Comparison of ENCODE assay signal across 9 cellular contexts in genomic region chr20:42530855-42531674, GRCh38.
DNase-seq lines count a peak whose midpoint lies in the region; ATAC-seq, FAIRE-seq and TF ChIP-seq lines count a peak whose summit lies in the region.
"Had no signal": no experiment of that assay in that cellular context is flagged by ENCODE, and none has a peak within 500 bp of the region (broad histone marks: within the 10 kb centered on the region; RNA-seq: fewer than 3 reads in every experiment).

No MANE protein-coding gene starts in this region.

- no peak overlapping the region for H4K8ac ChIP-seq in H1 (ENCODE audit: extremely low read depth, insufficient read depth, low read length)

- H3K4ac ChIP-seq in H1 (replicated peaks; ENCODE audit: insufficient read length, low read depth, low read length): no peak overlapping the region

- H2BK15ac ChIP-seq in H1 (ENCODE audit: low read length): no peak overlapping the region

- H3K9me3 ChIP-seq in H1 (ENCODE audit: insufficient read depth in 2 of 2, low read depth in 1 of 2, low read length in 1 of 2): no peaks in the 10 kb centered on the region
- no peaks in the 10 kb centered on the region for H3K9me3 ChIP-seq in prostate gland

- peak; percentile 78 for TF ChIP-seq CTCF in 22Rv1 (IDR thresholded peaks at IDR 0.05)
- TF ChIP-seq CTCF in GM12864 (IDR thresholded peaks at IDR 0.05; ENCODE audit: low read depth, low read length, missing control alignments): peak; percentile 75
- TF ChIP-seq CTCF in H1 (IDR thresholded peaks at IDR 0.05; ENCODE audit: control extremely low read depth in 1 of 3, insufficient read depth in 1 of 3, low read depth in 1 of 3, low read length in 3 of 3): peak in 2 of 3 experiments; percentile 57 to 73; a peak in 3 of 4 replicates
- TF ChIP-seq CTCF in prostate gland (IDR thresholded peaks at IDR 0.05): peak in 3 of 4 experiments; percentile 45 to 48 (median 45)

- H3K4me1 ChIP-seq in H1 (replicated peaks in 1 of 4; ENCODE audit: control insufficient read depth in 3 of 4, insufficient read depth in 4 of 4, low read length in 3 of 4): no peaks in the 10 kb centered on the region
- H3K4me1 ChIP-seq in prostate gland (replicated peaks): no peaks in the 10 kb centered on the region

- H3K36me3 Mint-ChIP-seq in activated T-cell treated with anti-CD3 and anti-CD28 coated beads, Interleukin-2, amount 50 U/mL, for 24 hours (ENCODE audit: low read depth): no peaks in the 10 kb centered on the region

- H3K4me3 Mint-ChIP-seq in activated T-cell treated with anti-CD3 and anti-CD28 coated beads, Interleukin-2, amount 50 U/mL, for 24 hours: no peak overlapping the region

- H3K27me3 Mint-ChIP-seq in activated T-cell treated with anti-CD3 and anti-CD28 coated beads, Interleukin-2, amount 50 U/mL, for 24 hours: peaks cover 4% of the 10 kb centered on the region

- no peak overlapping the region for H2BK120ac ChIP-seq in H1 (replicated peaks; ENCODE audit: low read depth, low read length)

- ATAC-seq in HG02973 (IDR thresholded peaks at IDR 0.05; ENCODE audit: unreplicated experiment): no peak
- ATAC-seq in HG02588 (IDR thresholded peaks at IDR 0.05; ENCODE audit: unreplicated experiment): no peak

- no peak overlapping the region for H2AK5ac ChIP-seq in H1 (ENCODE audit: low read depth, low read length)

- no peak overlapping the region for H3K9ac ChIP-seq in H1 (replicated peaks in 1 of 4; ENCODE audit: extremely low read depth in 1 of 4, low read depth in 3 of 4, low read length in 3 of 4)

- peak; percentile 96 for FAIRE-seq in H1 (lab: Jason Lieb, UNC)

- no peak overlapping the region for H4K91ac ChIP-seq in H1 (replicated peaks; ENCODE audit: insufficient read length, low read length)

- no peak overlapping the region for H3K4me2 ChIP-seq in H1 (ENCODE audit: insufficient read depth in 1 of 2, low read depth in 2 of 2, low read length in 2 of 2)

- H3K23me2 ChIP-seq in H1 (ENCODE audit: low read depth, low read length): no peaks in the 10 kb centered on the region

- no peaks in the 10 kb centered on the region for H4K20me1 ChIP-seq in H1 (replicated peaks in 1 of 2; ENCODE audit: control insufficient read depth in 1 of 2, insufficient read depth in 2 of 2, low read length in 2 of 2)

- TF ChIP-seq RAD21 in H1 (IDR thresholded peaks at IDR 0.05 in 1 of 2, conservative IDR thresholded peaks at IDR 0.05 in 1 of 2; ENCODE audit: low read depth in 2 of 2, low read length in 2 of 2): peak; percentile 70 to 76

- no peak overlapping the region for H3K23ac ChIP-seq in H1 (ENCODE audit: insufficient read length)

- H4K5ac ChIP-seq in H1 (ENCODE audit: insufficient read length, low read depth, low read length): no peak overlapping the region

- H2BK5ac ChIP-seq in H1 (ENCODE audit: low read depth, low read length): no peak overlapping the region

- POLR2A ChIA-PET in H1 (lab: Charles Lee; ENCODE audit: partially characterized antibody): no interaction called here

- no peak overlapping the region for H3K27ac Mint-ChIP-seq in activated T-cell treated with anti-CD3 and anti-CD28 coated beads, Interleukin-2, amount 50 U/mL, for 24 hours

- 71% methylated on average over 10 of the region's 10 CpGs; no CpG with 5 or more reads in 1 of the 2 experiments for WGBS in H1 (ENCODE audit: extremely low coverage in 1 of 2, insufficient coverage in 1 of 2, insufficient read length in 1 of 2, insufficient replicate concordance in 2 of 2, low coverage in 1 of 2, low lambda C conversion rate in 2 of 2, missing lambda C conversion rate in 1 of 2), 2 experiments
- 46% methylated on average over 10 of the region's 10 CpGs for WGBS in prostate gland

- no peak overlapping the region for H3K4me3 ChIP-seq in GM12864 (ENCODE audit: low read depth, low read length)
- no peak overlapping the region for H3K4me3 ChIP-seq in H1 (ENCODE audit: extremely low read depth in 1 of 4, insufficient read depth in 2 of 4, low read depth in 3 of 4, low read length in 4 of 4)
- no peak overlapping the region for H3K4me3 ChIP-seq in prostate gland
- H3K4me3 ChIP-seq: skin epidermis had no signal

- H3K4me1 Mint-ChIP-seq in activated T-cell treated with anti-CD3 and anti-CD28 coated beads, Interleukin-2, amount 50 U/mL, for 24 hours (ENCODE audit: low read depth): no peaks in the 10 kb centered on the region

- H3K79me1 ChIP-seq in H1 (ENCODE audit: low read depth, low read length): no peaks in the 10 kb centered on the region

- TF ChIP-seq POLR2A in H1 (IDR thresholded peaks at IDR 0.05; ENCODE audit: control extremely low read depth in 1 of 2, low read depth in 2 of 2, low read length in 2 of 2) (no peak), prostate gland (IDR thresholded peaks at IDR 0.05) (no peak)

- H3K27me3 ChIP-seq in H1 (replicated peaks in 1 of 4; ENCODE audit: control insufficient read depth in 3 of 4, extremely low read depth in 1 of 4, insufficient read depth in 3 of 4, low read length in 3 of 4) (no peaks in the 10 kb centered on the region), prostate gland (replicated peaks; ENCODE audit: insufficient read depth) (no peaks in the 10 kb centered on the region)

- no peak overlapping the region for H2BK20ac ChIP-seq in H1 (ENCODE audit: low read length)

- H2AFZ ChIP-seq in H1 (ENCODE audit: low read length): no peak overlapping the region

- no peak overlapping the region for H3K27ac ChIP-seq in 22Rv1
- no peak overlapping the region for H3K27ac ChIP-seq in H1 (ENCODE audit: low read depth, low read length)
- H3K27ac ChIP-seq in prostate gland: no peak overlapping the region
- H3K27ac ChIP-seq: skin epidermis had no signal

- intact Hi-C loops in prostate gland (cut with DNase I): no loop called here

- H3K14ac ChIP-seq in H1 (ENCODE audit: insufficient read length): no peak overlapping the region

- DNase-seq in GM12864 (ENCODE audit: low read depth) (no peak), NCI-H460 (ENCODE audit: extremely low read depth, low read depth) (peak; percentile 1), H1 (ENCODE audit: low read depth in 1 of 2, low spot score in 2 of 2) (peak in 1 of 2 experiments; percentile 1), prostate gland (ENCODE audit: low spot score) (no peak)
- no peak for DNase-seq in activated T-cell treated with anti-CD3 and anti-CD28 coated beads, Interleukin-2, amount 50 U/mL, for 24 hours

- no peak overlapping the region for H3K18ac ChIP-seq in H1 (ENCODE audit: extremely low read depth, low read length)

- CTCF ChIA-PET in H1 (lab: Charles Lee; ENCODE audit: partially characterized antibody): interaction anchor here (0.7 to 2.4 kb wide), 18 partner anchors 9 to 661 kb away, joined by 3 to 7 read pairs (median 3); no protein-coding TSS in a partner anchor

- no peaks in the 10 kb centered on the region for H3K79me2 ChIP-seq in H1 (ENCODE audit: control insufficient read depth in 1 of 2, insufficient read depth in 2 of 2, low read length in 2 of 2)

- TF ChIP-seq EP300 in H1 (IDR thresholded peaks at IDR 0.05; ENCODE audit: borderline replicate concordance in 1 of 2, low read depth in 2 of 2, low read length in 2 of 2): no peak

- no peak overlapping the region for H3K56ac ChIP-seq in H1 (replicated peaks; ENCODE audit: insufficient read length, low read depth, low read length)

- H3K9me3 Mint-ChIP-seq in activated T-cell treated with anti-CD3 and anti-CD28 coated beads, Interleukin-2, amount 50 U/mL, for 24 hours: peaks cover 5% of the 10 kb centered on the region

- H3K36me3 ChIP-seq in H1 (ENCODE audit: control insufficient read depth in 2 of 4, insufficient read depth in 4 of 4, low read length in 3 of 4) (no peaks in the 10 kb centered on the region), prostate gland (no peaks in the 10 kb centered on the region)

- no peak overlapping the region for H2BK12ac ChIP-seq in H1 (ENCODE audit: low read depth, low read length)

TF ChIP-seq in H1, 55 proteins besides CTCF, POLR2A, EP300 and RAD21:
- TF ChIP-seq EZH2 (IDR thresholded peaks at IDR 0.05; ENCODE audit: low read depth, low read length, severe bottlenecking): no peak
- no peak for TF ChIP-seq SUZ12 (IDR thresholded peaks at IDR 0.05; ENCODE audit: low read length)
- TF ChIP-seq SIRT6 (IDR thresholded peaks at IDR 0.05; ENCODE audit: low read length): no peak
- TF ChIP-seq TAF7 (optimal IDR thresholded peaks at IDR 0.05; ENCODE audit: borderline replicate concordance, low read depth, low read length): no peak
- TF ChIP-seq HDAC6 (IDR thresholded peaks at IDR 0.05; ENCODE audit: low read depth, low read length): no peak
- TF ChIP-seq BCL11A (IDR thresholded peaks at IDR 0.05; ENCODE audit: low read depth in 2 of 2, low read length in 2 of 2): no peak
- TF ChIP-seq MAFK (IDR thresholded peaks at IDR 0.05; ENCODE audit: low read depth, low read length): no peak
- no peak for TF ChIP-seq TCF12 (IDR thresholded peaks at IDR 0.05; ENCODE audit: low read depth, low read length)
- TF ChIP-seq TEAD4 (IDR thresholded peaks at IDR 0.05; ENCODE audit: low read depth, low read length): no peak
